38 cellular contexts compared by ENCODE assay signal in genomic region chr12:2936301-2936700, GRCh38. TPM values are rescaled to one million over a fixed set of nuclear protein-coding genes. Genes with fewer than 3 reads are reported as not detected.
"Had no signal": no experiment of that assay in that cellular context is flagged by ENCODE, and none has a peak within 500 bp of the region (broad histone marks: within the 10 kb centered on the region; RNA-seq: fewer than 3 reads in every experiment).

No MANE protein-coding gene starts in this region.

- H3K4me3 ChIP-seq: adrenal gland, ascending aorta, body of pancreas, breast epithelium, cardiac muscle cell had no signal

- H3K36me3 Mint-ChIP-seq: activated naive CD4-positive, alpha-beta T cell treated with anti-CD3 and anti-CD28 coated beads, Interleukin-2, amount 10 ng/mL, durations not matched to agents 7 days and 5 days; activated naive CD4-positive, alpha-beta T cell treated with anti-CD3 and anti-CD28 coated beads, Interleukin-2, amount 50 U/mL, for 72 hours; activated naive CD8-positive, alpha-beta T cell treated with anti-CD3 and anti-CD28 coated beads, Interleukin-2, amount 10 ng/mL, durations not matched to agents 7 days and 5 days had no signal

- H3K4me1 ChIP-seq: adrenal gland, ascending aorta, body of pancreas, breast epithelium had no signal

- H3K27ac ChIP-seq: adrenal gland, ascending aorta, body of pancreas, brain microvascular endothelial cell, breast epithelium, cardiac muscle cell had no signal

- H3K4me1 Mint-ChIP-seq: activated naive CD4-positive, alpha-beta T cell treated with anti-CD3 and anti-CD28 coated beads, Interleukin-2, amount 10 ng/mL, durations not matched to agents 7 days and 5 days; activated naive CD4-positive, alpha-beta T cell treated with anti-CD3 and anti-CD28 coated beads, Interleukin-2, amount 50 U/mL, for 24 hours; activated naive CD8-positive, alpha-beta T cell treated with anti-CD3 and anti-CD28 coated beads for 36 hours; activated naive CD8-positive, alpha-beta T cell treated with anti-CD3 and anti-CD28 coated beads, Interleukin-2, amount 10 ng/mL, durations not matched to agents 7 days and 5 days; activated naive CD8-positive, alpha-beta T cell treated with anti-CD3 and anti-CD28 coated beads, Interleukin-2, amount 50 U/mL, for 24 hours; activated T-helper 17 cell treated with anti-CD3 and anti-CD28 coated beads, Interleukin-2, amount 50 U/mL, for 72 hours; brain; central memory CD8-positive, alpha-beta T cell had no signal

- DNase-seq: activated effector memory CD4-positive, alpha-beta T cell treated with anti-CD3 and anti-CD28 coated beads, Interleukin-2, amount 50 U/mL, for 16 hours; activated effector memory CD4-positive, alpha-beta T cell treated with Interleukin-2 at 50 U/mL for 16 hours; activated gamma-delta T cell; activated gamma-delta T cell treated with Interleukin-2 at 50 U/mL for 16 hours; activated naive CD4-positive, alpha-beta T cell; activated naive CD4-positive, alpha-beta T cell treated with anti-CD3 and anti-CD28 coated beads for 36 hours; activated naive CD4-positive, alpha-beta T cell treated with anti-CD3 and anti-CD28 coated beads, Interleukin-2, amount 10 ng/mL, durations not matched to agents 7 days and 5 days; activated naive CD4-positive, alpha-beta T cell treated with anti-CD3 and anti-CD28 coated beads, Interleukin-2, amount 50 U/mL, for 16 hours; activated naive CD4-positive, alpha-beta T cell treated with Interleukin-2 at 50 U/mL for 16 hours; activated naive CD8-positive, alpha-beta T cell treated with anti-CD3 and anti-CD28 coated beads for 36 hours; activated naive CD8-positive, alpha-beta T cell treated with anti-CD3 and anti-CD28 coated beads, Interleukin-2, amount 10 ng/mL, durations not matched to agents 7 days and 5 days; activated naive CD8-positive, alpha-beta T cell treated with anti-CD3 and anti-CD28 coated beads, Interleukin-2, amount 50 U/mL, for 24 hours; activated T-cell treated with anti-CD3 and anti-CD28 coated beads for 4 hours; activated T-cell treated with anti-CD3 and anti-CD28 coated beads, Interleukin-2, amount 50 U/mL, for 1 hour; activated T-cell treated with anti-CD3 and anti-CD28 coated beads, Interleukin-2, amount 50 U/mL, for 24 hours; activated T-cell treated with anti-CD3 and anti-CD28 coated beads, Interleukin-2, amount 50 U/mL, for 4 hours; activated T-cell treated with anti-CD3 and anti-CD28 coated beads, Interleukin-2, amount 50 U/mL, for 48 hours; activated T-cell treated with anti-CD3 and anti-CD28 coated beads, Interleukin-2, amount 50 U/mL, for 72 hours; adrenal gland; amniotic stem cell; amygdala; anterior cingulate cortex; body of pancreas; brain microvascular endothelial cell; caudate nucleus; central memory CD4-positive, alpha-beta T cell; cerebellar nuclear complex had no signal

- H3K9me3 ChIP-seq: adrenal gland, ascending aorta, body of pancreas, breast epithelium had no signal

- H3K9me3 Mint-ChIP-seq: activated naive CD4-positive, alpha-beta T cell treated with anti-CD3 and anti-CD28 coated beads for 36 hours; activated naive CD4-positive, alpha-beta T cell treated with anti-CD3 and anti-CD28 coated beads, Interleukin-2, amount 10 ng/mL, durations not matched to agents 7 days and 5 days; activated naive CD4-positive, alpha-beta T cell treated with anti-CD3 and anti-CD28 coated beads, Interleukin-2, amount 50 U/mL, for 24 hours; activated naive CD4-positive, alpha-beta T cell treated with anti-CD3 and anti-CD28 coated beads, Interleukin-2, amount 50 U/mL, for 72 hours; activated naive CD8-positive, alpha-beta T cell treated with anti-CD3 and anti-CD28 coated beads for 36 hours; activated naive CD8-positive, alpha-beta T cell treated with anti-CD3 and anti-CD28 coated beads, Interleukin-2, amount 10 ng/mL, durations not matched to agents 7 days and 5 days; activated naive CD8-positive, alpha-beta T cell treated with anti-CD3 and anti-CD28 coated beads, Interleukin-2, amount 50 U/mL, for 24 hours; activated T-cell treated with anti-CD3 and anti-CD28 coated beads, Interleukin-2, amount 50 U/mL, for 24 hours; activated T-cell treated with anti-CD3 and anti-CD28 coated beads, Interleukin-2, amount 50 U/mL, for 4 hours; activated T-cell treated with anti-CD3 and anti-CD28 coated beads, Interleukin-2, amount 50 U/mL, for 72 hours; activated T-helper 1 cell treated with anti-CD3 and anti-CD28 coated beads, Interleukin-12 subunit alpha, Interleukin-12 subunit beta, Interleukin-2, Interleukin-4 antibody, amounts not matched to agents 30 ng/mL and 10 ng/mL and 1 ng/mL, durations not matched to agents 14 hours and 24 hours and 36 hours; activated T-helper 17 cell treated with anti-CD3 and anti-CD28 coated beads, Interleukin-2, amount 50 U/mL, for 72 hours; activated T-helper 2 cell treated with anti-CD3 and anti-CD28 coated beads, Interferon-gamma antibody, Interleukin-2, Interleukin-4, amounts not matched to agents 10 μg/mL and 5 μg/mL and 100 μg/mL, durations not matched to agents 14 hours and 24 hours and 36 hours; brain; central memory CD8-positive, alpha-beta T cell had no signal

- H3K36me3 ChIP-seq: breast epithelium had no signal

- H3K4me3 Mint-ChIP-seq: activated naive CD4-positive, alpha-beta T cell treated with anti-CD3 and anti-CD28 coated beads for 36 hours; activated naive CD4-positive, alpha-beta T cell treated with anti-CD3 and anti-CD28 coated beads, Interleukin-2, amount 10 ng/mL, durations not matched to agents 7 days and 5 days; activated naive CD4-positive, alpha-beta T cell treated with anti-CD3 and anti-CD28 coated beads, Interleukin-2, amount 50 U/mL, for 24 hours; activated naive CD8-positive, alpha-beta T cell; activated naive CD8-positive, alpha-beta T cell treated with anti-CD3 and anti-CD28 coated beads for 36 hours; activated naive CD8-positive, alpha-beta T cell treated with anti-CD3 and anti-CD28 coated beads, Interleukin-2, amount 10 ng/mL, durations not matched to agents 7 days and 5 days; activated naive CD8-positive, alpha-beta T cell treated with anti-CD3 and anti-CD28 coated beads, Interleukin-2, amount 50 U/mL, for 24 hours; activated T-cell treated with anti-CD3 and anti-CD28 coated beads, Interleukin-2, amount 50 U/mL, for 24 hours; activated T-cell treated with anti-CD3 and anti-CD28 coated beads, Interleukin-2, amount 50 U/mL, for 4 hours; activated T-cell treated with anti-CD3 and anti-CD28 coated beads, Interleukin-2, amount 50 U/mL, for 72 hours; activated T-helper 1 cell treated with anti-CD3 and anti-CD28 coated beads, Interleukin-12 subunit alpha, Interleukin-12 subunit beta, Interleukin-2, Interleukin-4 antibody, amounts not matched to agents 30 ng/mL and 10 ng/mL and 1 ng/mL, durations not matched to agents 14 hours and 24 hours and 36 hours; activated T-helper 17 cell treated with anti-CD3 and anti-CD28 coated beads, Interleukin-2, amount 50 U/mL, for 72 hours; brain; central memory CD8-positive, alpha-beta T cell had no signal

- H3K27ac Mint-ChIP-seq: activated naive CD4-positive, alpha-beta T cell treated with anti-CD3 and anti-CD28 coated beads for 36 hours; activated naive CD4-positive, alpha-beta T cell treated with anti-CD3 and anti-CD28 coated beads, Interleukin-2, amount 10 ng/mL, durations not matched to agents 7 days and 5 days; activated naive CD4-positive, alpha-beta T cell treated with anti-CD3 and anti-CD28 coated beads, Interleukin-2, amount 50 U/mL, for 24 hours; activated naive CD8-positive, alpha-beta T cell; activated naive CD8-positive, alpha-beta T cell treated with anti-CD3 and anti-CD28 coated beads for 36 hours; activated naive CD8-positive, alpha-beta T cell treated with anti-CD3 and anti-CD28 coated beads, Interleukin-2, amount 10 ng/mL, durations not matched to agents 7 days and 5 days; activated naive CD8-positive, alpha-beta T cell treated with anti-CD3 and anti-CD28 coated beads, Interleukin-2, amount 50 U/mL, for 24 hours; activated T-cell treated with anti-CD3 and anti-CD28 coated beads, Interleukin-2, amount 50 U/mL, for 24 hours; activated T-cell treated with anti-CD3 and anti-CD28 coated beads, Interleukin-2, amount 50 U/mL, for 72 hours; activated T-helper 1 cell treated with anti-CD3 and anti-CD28 coated beads, Interleukin-12 subunit alpha, Interleukin-12 subunit beta, Interleukin-2, Interleukin-4 antibody, amounts not matched to agents 30 ng/mL and 10 ng/mL and 1 ng/mL, durations not matched to agents 14 hours and 24 hours and 36 hours; activated T-helper 17 cell treated with anti-CD3 and anti-CD28 coated beads, Interleukin-2, amount 50 U/mL, for 72 hours; activated T-helper 2 cell treated with anti-CD3 and anti-CD28 coated beads, Interferon-gamma antibody, Interleukin-2, Interleukin-4, amounts not matched to agents 10 μg/mL and 5 μg/mL and 100 μg/mL, durations not matched to agents 14 hours and 24 hours and 36 hours; brain had no signal

- H3K27me3 ChIP-seq: adrenal gland, ascending aorta, body of pancreas, brain microvascular endothelial cell, breast epithelium, cardiac muscle cell had no signal

- H3K27me3 Mint-ChIP-seq: activated naive CD4-positive, alpha-beta T cell treated with anti-CD3 and anti-CD28 coated beads, Interleukin-2, amount 10 ng/mL, durations not matched to agents 7 days and 5 days; activated naive CD4-positive, alpha-beta T cell treated with anti-CD3 and anti-CD28 coated beads, Interleukin-2, amount 50 U/mL, for 24 hours; activated naive CD8-positive, alpha-beta T cell; activated naive CD8-positive, alpha-beta T cell treated with anti-CD3 and anti-CD28 coated beads for 36 hours; activated naive CD8-positive, alpha-beta T cell treated with anti-CD3 and anti-CD28 coated beads, Interleukin-2, amount 10 ng/mL, durations not matched to agents 7 days and 5 days; activated naive CD8-positive, alpha-beta T cell treated with anti-CD3 and anti-CD28 coated beads, Interleukin-2, amount 50 U/mL, for 24 hours; activated T-cell treated with anti-CD3 and anti-CD28 coated beads, Interleukin-2, amount 50 U/mL, for 24 hours; activated T-helper 17 cell treated with anti-CD3 and anti-CD28 coated beads, Interleukin-2, amount 50 U/mL, for 72 hours; brain; central memory CD8-positive, alpha-beta T cell had no signal

RNA-seq across cellular contexts. Expression of gene TEAD4, which starts 22.9 kb away (rescaled TPM):
- total RNA-seq: activated naive CD8-positive, alpha-beta T cell treated with anti-CD3 and anti-CD28 coated beads, Interleukin-2, amount 10 ng/mL, durations not matched to agents 7 days and 5 days had no signal

RNA-seq across cellular contexts. Expression of gene FOXM1, which starts 59.3 kb away (rescaled TPM):
- total RNA-seq: ascending aorta had no signal
